In genomic region chr2:158024288-158024898, GRCh38 we compare ENCODE assay signal across 8 cellular contexts.
DNase-seq lines count a peak whose midpoint lies in the region; ATAC-seq, FAIRE-seq and TF ChIP-seq lines count a peak whose summit lies in the region.

No MANE protein-coding gene starts in this region.

- H3K36me3 Mint-ChIP-seq in nephron (ENCODE audit: low read depth), result peaks cover 3% of the 10 kb centered on the region

- H3K27me3 ChIP-seq in endothelial cell of umbilical vein (ENCODE audit: control insufficient read depth in 2 of 2, insufficient read depth in 2 of 2, low read length in 2 of 2), result peaks cover 6 to 11% of the 10 kb centered on the region in 2 experiments
- H3K27me3 ChIP-seq in tibial artery, result no peaks in the 10 kb centered on the region

- H3K36me3 ChIP-seq in endothelial cell of umbilical vein (ENCODE audit: control insufficient read depth in 2 of 2, extremely low read depth in 1 of 2, insufficient read depth in 2 of 2, low read length in 2 of 2), result no peaks in the 10 kb centered on the region
- no peaks in the 10 kb centered on the region for H3K36me3 ChIP-seq in tibial artery

- no peak overlapping the region for H2AFZ ChIP-seq in endothelial cell of umbilical vein (ENCODE audit: low read depth, low read length)

- FAIRE-seq in endothelial cell of umbilical vein (lab: Jason Lieb, UNC), result no peak

- no peak overlapping the region for H3K4me3 ChIP-seq in endothelial cell of umbilical vein (replicated peaks in 1 of 3; ENCODE audit: insufficient read depth in 1 of 3, low read depth in 1 of 3, low read length in 3 of 3)
- H3K4me3 ChIP-seq in tibial artery, result no peak overlapping the region

- H3K4me2 ChIP-seq in endothelial cell of umbilical vein (ENCODE audit: insufficient read depth, low read length), result no peak overlapping the region

- H3K9me3 Mint-ChIP-seq in nephron, result peaks cover 4% of the 10 kb centered on the region

- POLR2A ChIA-PET in endothelial cell of umbilical vein (lab: Charles Lee), result no interaction called here

- H3K4me1 Mint-ChIP-seq in nephron, result peaks cover 5% of the 10 kb centered on the region

- CTCF ChIA-PET in endothelial cell of umbilical vein (lab: Charles Lee), result interaction anchor here (0.6 to 5.1 kb wide), 85 partner anchors 9 to 1388 kb away, joined by 3 to 207 read pairs (median 4); partner anchors contain the start of genes ACVR1, ACVR1C, CCDC148 and PKP4

- no TSS peak for BruUV-seq in endothelial cell of umbilical vein (replicated peaks; lab: Mats Ljungman, UMichigan)

- H3K27ac ChIP-seq in endothelial cell of umbilical vein (ENCODE audit: insufficient read depth, low read depth, low read length), result no peak overlapping the region
- no peak overlapping the region for H3K27ac ChIP-seq in tibial artery

- intact Hi-C loops in endothelial cell of umbilical vein (cut with micrococcal nuclease) (loop anchor here (1.0 to 2.0 kb wide), 2 partner anchors 720 to 730 kb away; no protein-coding TSS in a partner anchor), tibial artery (cut with DNase I; ENCODE audit: low total_unique reads) (no loop called here)

- dilution Hi-C loops in endothelial cell of umbilical vein (cut with MboI; ENCODE audit: extremely low pct_ligation_motif_present, low sequenced_read_pairs), result loop anchor here (25.0 kb wide), 1 partner anchor 237 kb away; no protein-coding TSS in a partner anchor

- H3K79me2 ChIP-seq in endothelial cell of umbilical vein (ENCODE audit: control insufficient read depth, insufficient read depth, low read length), result no peaks in the 10 kb centered on the region

- H4K20me1 ChIP-seq in endothelial cell of umbilical vein (replicated peaks; ENCODE audit: control insufficient read depth, extremely low read depth, insufficient read depth, low read length), result no peaks in the 10 kb centered on the region

- no peak for TF ChIP-seq POLR2A in endothelial cell of umbilical vein (IDR thresholded peaks at IDR 0.05; ENCODE audit: low read depth, low read length)

- H3K4me1 ChIP-seq in endothelial cell of umbilical vein (ENCODE audit: control insufficient read depth, extremely low read depth, insufficient read depth, low read length) (no peaks in the 10 kb centered on the region), tibial artery (no peaks in the 10 kb centered on the region)

- peak overlapping the region in 1 of 3 experiments; percentile 12 for H3K27ac Mint-ChIP-seq in nephron

- no peaks in the 10 kb centered on the region for H3K9me1 ChIP-seq in endothelial cell of umbilical vein (replicated peaks; ENCODE audit: control insufficient read depth, extremely low read depth, insufficient read depth, low read length)

- TF ChIP-seq CTCF in endothelial cell of umbilical vein (IDR thresholded peaks at IDR 0.05; ENCODE audit: extremely low read depth in 1 of 2, insufficient read depth in 1 of 2, low read depth in 1 of 2, low read length in 2 of 2) (peak; percentile 70 to 84), nephron (IDR thresholded peaks at IDR 0.05; ENCODE audit: unreplicated experiment in 3 of 3) (peak; percentile 87 to 93 (median 91)), tibial artery (IDR thresholded peaks at IDR 0.05) (peak; percentile 65 to 84)

- H3K4me3 Mint-ChIP-seq in nephron, result no peak overlapping the region

- H3K27me3 Mint-ChIP-seq in nephron (ENCODE audit: low read depth), result peaks cover 6% of the 10 kb centered on the region

- DNase-seq in NCI-H524 (lab: John Stamatoyannopoulos, UW), result peak; percentile 25 to 63
- DNase-seq in NCI-H524 treated with DMSO at 0.1 percent for 48 hours (lab: John Stamatoyannopoulos, UW), result no peak
- peak; percentile 9 for DNase-seq in NCI-H345 treated with DMSO at 0.1 percent for 48 hours (lab: John Stamatoyannopoulos, UW; ENCODE audit: unreplicated experiment)
- DNase-seq in activated CD8-positive, alpha-beta memory T cell treated with anti-CD3 and anti-CD28 coated beads for 24 hours, result peak; percentile 81
- DNase-seq in endothelial cell of umbilical vein (ENCODE audit: low read depth, low spot score), result peak; percentile 61
- DNase-seq in tibial artery, result no peak

- H3K9ac ChIP-seq in endothelial cell of umbilical vein (replicated peaks; ENCODE audit: extremely low read depth, insufficient read depth, low read length), result no peak overlapping the region

- no peaks in the 10 kb centered on the region for H3K9me3 ChIP-seq in endothelial cell of umbilical vein (replicated peaks; ENCODE audit: control insufficient read depth, insufficient read depth, low read length)
- H3K9me3 ChIP-seq in tibial artery, result no peaks in the 10 kb centered on the region

- ATAC-seq in HG02759 (IDR thresholded peaks at IDR 0.05; ENCODE audit: unreplicated experiment), result peak; percentile 85

TF ChIP-seq in endothelial cell of umbilical vein, 7 proteins besides CTCF, POLR2A, EP300 and RAD21:
- TF ChIP-seq EZH2 (IDR thresholded peaks at IDR 0.05; ENCODE audit: borderline replicate concordance, low read depth, low read length, severe bottlenecking) (no peak), JUN (IDR thresholded peaks at IDR 0.05; ENCODE audit: borderline replicate concordance, insufficient read depth, insufficient read length, low read depth) (no peak), MYC (IDR thresholded peaks at IDR 0.05; ENCODE audit: low read depth, low read length) (no peak), GATA2 (IDR thresholded peaks at IDR 0.05; ENCODE audit: insufficient read depth, insufficient read length, low read depth, low read length) (no peak)

Comparison
In these comparisons a context has a peak if more than half of its experiments do, and no peak if none do; other contexts are left out.
1. DNase-seq: peak in NCI-H524 (2 of 2), NCI-H345 treated with DMSO at 0.1 percent for 48 hours (single experiment), activated CD8-positive, alpha-beta memory T cell treated with anti-CD3 and anti-CD28 coated beads for 24 hours (single experiment) and endothelial cell of umbilical vein (single experiment); none in NCI-H524 treated with DMSO at 0.1 percent for 48 hours (single experiment) and tibial artery (0 of 2).
2. Peak in every context shown above with its lines, with median percentiles within 50 percentile points of each other: CTCF ChIP-seq.